Comparison of ENCODE assay signal across 11 cellular contexts in the genomic region with DNA sequence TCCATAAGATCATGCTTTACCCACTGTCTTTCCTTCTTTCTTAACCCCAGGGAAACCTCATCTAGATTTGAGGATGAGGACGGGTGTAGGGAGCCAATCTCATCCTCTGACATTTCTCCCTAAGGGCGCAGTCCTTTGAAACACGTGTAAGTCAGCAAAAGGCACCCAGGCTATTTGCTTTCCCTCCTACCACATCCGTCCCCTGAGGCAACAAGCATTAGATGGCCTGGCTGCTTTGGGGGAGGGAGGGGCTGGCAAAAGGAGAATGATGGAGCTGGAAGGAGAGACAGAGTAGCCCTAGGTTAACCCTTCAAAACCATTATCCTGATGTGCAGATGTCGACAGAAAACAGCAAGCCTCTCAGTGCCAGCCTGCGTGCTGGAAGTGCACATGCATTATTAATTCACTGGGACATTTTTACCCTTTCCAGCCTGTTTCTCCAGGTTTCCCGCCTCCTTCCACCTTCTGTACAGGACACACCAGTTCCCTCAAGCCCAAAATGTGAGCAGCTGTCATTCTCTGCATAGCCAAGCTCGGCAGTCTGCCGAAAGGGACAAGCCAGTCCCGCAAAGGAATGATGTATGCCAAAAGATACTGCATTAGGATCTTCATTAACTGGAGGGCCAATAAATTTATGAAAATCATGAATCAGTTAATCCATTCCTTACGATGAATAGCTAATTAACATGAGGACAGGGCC.
DNase-seq lines count a peak whose midpoint lies in the region; ATAC-seq, FAIRE-seq and TF ChIP-seq lines count a peak whose summit lies in the region.
"Had no signal": no experiment of that assay in that cellular context is flagged by ENCODE, and none has a peak within 500 bp of the region (broad histone marks: within the 10 kb centered on the region; RNA-seq: fewer than 3 reads in every experiment).

No MANE protein-coding gene starts in this region.

- H3K27me3 Mint-ChIP-seq in activated CD4-positive, alpha-beta memory T cell treated with anti-CD3 and anti-CD28 coated beads for 36 hours, result no peaks in the 10 kb centered on the region
- H3K27me3 Mint-ChIP-seq in naive B cell, result no peaks in the 10 kb centered on the region

- H3K4me3 Mint-ChIP-seq in activated CD4-positive, alpha-beta memory T cell treated with anti-CD3 and anti-CD28 coated beads for 36 hours, result no peak overlapping the region
- peak overlapping the region; percentile 48 to 83 (median 78) for H3K4me3 Mint-ChIP-seq in naive B cell

- POLR2A ChIA-PET in activated CD4-positive, alpha-beta memory T cell treated with anti-CD3 and anti-CD28 coated beads for 36 hours (lab: Charles Lee), result no interaction called here

- CTCF ChIA-PET in activated CD4-positive, alpha-beta memory T cell treated with anti-CD3 and anti-CD28 coated beads for 36 hours (lab: Charles Lee), result no interaction called here

- intact Hi-C loops in activated CD4-positive, alpha-beta memory T cell treated with anti-CD3 and anti-CD28 coated beads for 36 hours (cut with micrococcal nuclease), result loop anchor here (1.0 to 5.0 kb wide), 5 partner anchors 43 to 240 kb away; no protein-coding TSS in a partner anchor

- H3K27ac Mint-ChIP-seq in activated CD4-positive, alpha-beta memory T cell treated with anti-CD3 and anti-CD28 coated beads for 36 hours, result peak overlapping the region; percentile 30
- peak overlapping the region in 5 of 6 donors; percentile 82 to 99 (median 98) for H3K27ac Mint-ChIP-seq in naive B cell

- peak in 2 of 3 experiments; percentile 50 to 80 for DNase-seq in NCI-H1417 (lab: John Stamatoyannopoulos, UW)
- no peak for DNase-seq in NCI-H1417 treated with DMSO at 0.1 percent for 48 hours (lab: John Stamatoyannopoulos, UW)
- peak; percentile 52 for DNase-seq in HTR-8/SVneo (ENCODE audit: insufficient read length, low spot score)
- DNase-seq in activated CD4-positive, alpha-beta memory T cell treated with anti-CD3 and anti-CD28 coated beads for 36 hours, result peak; percentile 25
- DNase-seq in naive B cell, result no peak
- no peak for DNase-seq in GM20000 (ENCODE audit: low spot score)
- no peak for DNase-seq in NCI-H510A (lab: John Stamatoyannopoulos, UW)
- DNase-seq: NCI-H524 treated with DMSO at 0.1 percent for 48 hours had no signal

- H3K9me3 Mint-ChIP-seq in activated CD4-positive, alpha-beta memory T cell treated with anti-CD3 and anti-CD28 coated beads for 36 hours, result no peaks in the 10 kb centered on the region
- no peaks in the 10 kb centered on the region for H3K9me3 Mint-ChIP-seq in naive B cell

- H3K36me3 Mint-ChIP-seq in activated CD4-positive, alpha-beta memory T cell treated with anti-CD3 and anti-CD28 coated beads for 36 hours, result no peaks in the 10 kb centered on the region
- no peaks in the 10 kb centered on the region for H3K36me3 Mint-ChIP-seq in naive B cell

- no peak for TF ChIP-seq CTCF in GM20000 (IDR thresholded peaks at IDR 0.05; ENCODE audit: extremely low read depth, missing control alignments)

- ATAC-seq in naive B cell (ENCODE audit: low read depth in 2 of 2), result no peak
- ATAC-seq in GM19023 (IDR thresholded peaks at IDR 0.05; ENCODE audit: unreplicated experiment), result no peak
- ATAC-seq: A549 had no signal

- H3K4me1 Mint-ChIP-seq in activated CD4-positive, alpha-beta memory T cell treated with anti-CD3 and anti-CD28 coated beads for 36 hours (ENCODE audit: low read depth), result peaks cover 28% of the 10 kb centered on the region
- H3K4me1 Mint-ChIP-seq in naive B cell, result peaks cover 25 to 39% (median 33%) of the 10 kb centered on the region in 3 donors

- peak; percentile 33 for FAIRE-seq in HTR-8/SVneo (lab: Jason Lieb, UNC)
- FAIRE-seq: A549, endothelial cell of umbilical vein had no signal

Comparison
In these comparisons a context has a peak if more than half of its experiments do, and no peak if none do; other contexts are left out.
1. DNase-seq: peak in NCI-H1417 (2 of 3), HTR-8/SVneo (single experiment) and activated CD4-positive, alpha-beta memory T cell treated with anti-CD3 and anti-CD28 coated beads for 36 hours (single experiment); none in NCI-H1417 treated with DMSO at 0.1 percent for 48 hours (single experiment), naive B cell (single experiment), GM20000 (single experiment) and NCI-H510A (single experiment).